In genomic region chr14:61836807-61837206, GRCh38 we compare ENCODE assay signal across 18 cellular contexts. TPM values are rescaled to one million over a fixed set of nuclear protein-coding genes. Genes with fewer than 3 reads are reported as not detected.
"Had no signal": no experiment of that assay in that cellular context is flagged by ENCODE, and none has a peak within 500 bp of the region (broad histone marks: within the 10 kb centered on the region; RNA-seq: fewer than 3 reads in every experiment).

No MANE protein-coding gene starts in this region.

- H3K27ac ChIP-seq: epithelial cell of prostate, gastrocnemius medialis, heart left ventricle, hepatocyte, neural progenitor cell, prostate gland, right atrium auricular region, suprapubic skin, transverse colon had no signal

- H3K36me3 Mint-ChIP-seq: naive thymus-derived CD4-positive, alpha-beta T cell; neural progenitor cell had no signal

- H2AFZ ChIP-seq: hepatocyte, neural progenitor cell had no signal

- H3K9me3 ChIP-seq: gastrocnemius medialis, heart left ventricle, prostate gland, right atrium auricular region, suprapubic skin, transverse colon had no signal

- H3K9ac ChIP-seq: neural progenitor cell had no signal

- H3K27me3 ChIP-seq: gastrocnemius medialis, hepatocyte, neural progenitor cell, right atrium auricular region, suprapubic skin had no signal

- H3K36me3 ChIP-seq: gastrocnemius medialis, heart left ventricle, neural progenitor cell, prostate gland, right atrium auricular region, suprapubic skin, transverse colon had no signal

- H3K9me3 Mint-ChIP-seq: dendritic cell treated with granulocyte-macrophage colony-stimulating factor and Interleukin-4, amounts not matched to agents 40 ng/mL and 50 ng/mL, for 4 days; endodermal cell; nephron; neural progenitor cell; stimulated activated naive CD8-positive, alpha-beta T cell treated with anti-CD3 and anti-CD28 coated beads, Interleukin-15, amount 100 ng/mL, for 72 hours had no signal

- H3K4me2 ChIP-seq: hepatocyte, neural progenitor cell, smooth muscle cell had no signal

- H3K4me1 Mint-ChIP-seq: neural progenitor cell had no signal

- H3K4me3 ChIP-seq: gastrocnemius medialis, hepatocyte, lung, neural progenitor cell, prostate gland, right atrium auricular region, smooth muscle cell, suprapubic skin, transverse colon had no signal

- H3K79me2 ChIP-seq: hepatocyte had no signal

- H3K27me3 Mint-ChIP-seq: stimulated activated naive CD8-positive, alpha-beta T cell treated with anti-CD3 and anti-CD28 coated beads, Interleukin-15, amount 100 ng/mL, for 72 hours had no signal

- H3K4me3 Mint-ChIP-seq: dendritic cell treated with granulocyte-macrophage colony-stimulating factor and Interleukin-4, amounts not matched to agents 40 ng/mL and 50 ng/mL, for 4 days; endodermal cell; naive thymus-derived CD4-positive, alpha-beta T cell; nephron; neural progenitor cell; stimulated activated naive CD8-positive, alpha-beta T cell treated with anti-CD3 and anti-CD28 coated beads, Interleukin-15, amount 100 ng/mL, for 72 hours had no signal

- H3K27ac Mint-ChIP-seq: dendritic cell treated with granulocyte-macrophage colony-stimulating factor and Interleukin-4, amounts not matched to agents 40 ng/mL and 50 ng/mL, for 4 days; endodermal cell; nephron; neural progenitor cell; stimulated activated naive CD8-positive, alpha-beta T cell treated with anti-CD3 and anti-CD28 coated beads, Interleukin-15, amount 100 ng/mL, for 72 hours had no signal

- H3K4me1 ChIP-seq: gastrocnemius medialis, neural progenitor cell, prostate gland, suprapubic skin, transverse colon had no signal

RNA-seq across cellular contexts. Expression of gene SYT16, which starts 24.3 kb away (rescaled TPM):
- total RNA-seq: gastrocnemius medialis; naive thymus-derived CD4-positive, alpha-beta T cell; sciatic nerve had no signal
- polyA plus RNA-seq: heart left ventricle; liver; naive thymus-derived CD4-positive, alpha-beta T cell; smooth muscle cell had no signal
